In genomic region chr4:153480704-153481103, GRCh38 we compare ENCODE assay signal across 17 cellular contexts. TPM values are rescaled to one million over a fixed set of nuclear protein-coding genes. Genes with fewer than 3 reads are reported as not detected.
DNase-seq lines count a peak whose midpoint lies in the region; ATAC-seq and TF ChIP-seq lines count a peak whose summit lies in the region.
"Had no signal": no experiment of that assay in that cellular context is flagged by ENCODE, and none has a peak within 500 bp of the region (broad histone marks: within the 10 kb centered on the region; RNA-seq: fewer than 3 reads in every experiment).

No MANE protein-coding gene starts in this region.

- peaks cover 59% of the 10 kb centered on the region for H3K36me3 Mint-ChIP-seq in CD8-positive, alpha-beta T cell
- peaks cover 33% of the 10 kb centered on the region for H3K36me3 Mint-ChIP-seq in activated T-helper 2 cell treated with anti-CD3 and anti-CD28 coated beads, Interferon-gamma antibody, Interleukin-2, Interleukin-4, amounts not matched to agents 10 μg/mL and 5 μg/mL and 100 μg/mL, durations not matched to agents 14 hours and 24 hours and 36 hours (ENCODE audit: low read depth)
- H3K36me3 Mint-ChIP-seq in osteocyte (ENCODE audit: unreplicated experiment): peaks cover 8% of the 10 kb centered on the region

- DNase-seq in CD8-positive, alpha-beta T cell: no peak
- no peak for DNase-seq in activated T-helper 2 cell treated with anti-CD3 and anti-CD28 coated beads, Interferon-gamma antibody, Interleukin-2, Interleukin-4, amounts not matched to agents 10 μg/mL and 5 μg/mL and 100 μg/mL, durations not matched to agents 14 hours and 24 hours and 36 hours (ENCODE audit: low spot score)
- peak; percentile 30 for DNase-seq in osteocyte (ENCODE audit: extremely low spot score, unreplicated experiment)
- DNase-seq in NCI-H2029 treated with DMSO at 0.1 percent for 48 hours (lab: John Stamatoyannopoulos, UW): no peak
- DNase-seq in NCI-H2171 treated with DMSO at 0.1 percent for 48 hours (lab: John Stamatoyannopoulos, UW): no peak
- DNase-seq: anterior cingulate cortex, mammary epithelial cell, NCI-H187 treated with DMSO at 0.1 percent for 48 hours, NCI-H524, PC-9, right lobe of liver, thyroid gland had no signal

- no peaks in the 10 kb centered on the region for H3K27me3 ChIP-seq in CD8-positive, alpha-beta T cell (ENCODE audit: insufficient read depth, low read length)
- H3K27me3 ChIP-seq: right lobe of liver, thyroid gland had no signal

- no peak overlapping the region for H3K27ac ChIP-seq in CD8-positive, alpha-beta T cell (ENCODE audit: low read depth, low read length)
- H3K27ac ChIP-seq: C4-2B, epithelial cell of prostate, PC-9, right lobe of liver, thyroid gland, VCaP had no signal

- H3K4me1 Mint-ChIP-seq in CD8-positive, alpha-beta T cell (ENCODE audit: low read depth): peaks cover 71% of the 10 kb centered on the region
- peaks cover 37% of the 10 kb centered on the region for H3K4me1 Mint-ChIP-seq in activated T-helper 2 cell treated with anti-CD3 and anti-CD28 coated beads, Interferon-gamma antibody, Interleukin-2, Interleukin-4, amounts not matched to agents 10 μg/mL and 5 μg/mL and 100 μg/mL, durations not matched to agents 14 hours and 24 hours and 36 hours (ENCODE audit: low read depth)
- peaks cover 15% of the 10 kb centered on the region for H3K4me1 Mint-ChIP-seq in osteocyte (ENCODE audit: unreplicated experiment)

- H3K4me3 Mint-ChIP-seq in CD8-positive, alpha-beta T cell: peak overlapping the region; percentile 27
- H3K4me3 Mint-ChIP-seq in activated T-helper 2 cell treated with anti-CD3 and anti-CD28 coated beads, Interferon-gamma antibody, Interleukin-2, Interleukin-4, amounts not matched to agents 10 μg/mL and 5 μg/mL and 100 μg/mL, durations not matched to agents 14 hours and 24 hours and 36 hours (ENCODE audit: low read depth): no peak overlapping the region
- no peak overlapping the region for H3K4me3 Mint-ChIP-seq in osteocyte (ENCODE audit: unreplicated experiment)

- ATAC-seq in CD8-positive, alpha-beta T cell: peak; percentile 21
- peak; percentile 38 for ATAC-seq in GM18511 (IDR thresholded peaks at IDR 0.05; ENCODE audit: unreplicated experiment)
- no peak for ATAC-seq in GM21526 (IDR thresholded peaks at IDR 0.05; ENCODE audit: low FRiP score, unreplicated experiment)
- ATAC-seq: right lobe of liver had no signal

- H3K9me3 ChIP-seq in CD8-positive, alpha-beta T cell (ENCODE audit: low read length): no peaks in the 10 kb centered on the region
- H3K9me3 ChIP-seq: right lobe of liver, thyroid gland had no signal

- intact Hi-C loops in CD8-positive, alpha-beta T cell (cut with DNase I, micrococcal nuclease): loop anchor here in 1 of 2 experiments (1.0 kb wide), 1 partner anchor 7 kb away; no protein-coding TSS in a partner anchor
- intact Hi-C loops in activated T-helper 2 cell treated with anti-CD3 and anti-CD28 coated beads, Interferon-gamma antibody, Interleukin-2, Interleukin-4, amounts not matched to agents 10 μg/mL and 5 μg/mL and 100 μg/mL, durations not matched to agents 14 hours and 24 hours and 36 hours (cut with micrococcal nuclease): no loop called here

- no peak overlapping the region for H3K4me3 ChIP-seq in CD8-positive, alpha-beta T cell (ENCODE audit: low read depth, low read length)
- H3K4me3 ChIP-seq: PC-9, right lobe of liver, thyroid gland had no signal

- TF ChIP-seq CTCF in CD8-positive, alpha-beta T cell (IDR thresholded peaks at IDR 0.05): no peak
- TF ChIP-seq CTCF in osteocyte (IDR thresholded peaks at IDR 0.05): no peak

- H3K36me3 ChIP-seq in CD8-positive, alpha-beta T cell (ENCODE audit: insufficient read depth, low read length): peaks cover 5% of the 10 kb centered on the region
- H3K36me3 ChIP-seq: right lobe of liver, thyroid gland had no signal

- peak overlapping the region; percentile 90 for H3K27ac Mint-ChIP-seq in CD8-positive, alpha-beta T cell
- H3K27ac Mint-ChIP-seq in activated T-helper 2 cell treated with anti-CD3 and anti-CD28 coated beads, Interferon-gamma antibody, Interleukin-2, Interleukin-4, amounts not matched to agents 10 μg/mL and 5 μg/mL and 100 μg/mL, durations not matched to agents 14 hours and 24 hours and 36 hours: peak overlapping the region; percentile 20
- no peak overlapping the region for H3K27ac Mint-ChIP-seq in osteocyte (ENCODE audit: unreplicated experiment)

- CTCF ChIA-PET in CD8-positive, alpha-beta T cell (lab: Charles Lee): interaction anchor here (1.3 to 2.3 kb wide), 2 partner anchors 48 to 93 kb away, joined by 4 to 6 read pairs; no protein-coding TSS in a partner anchor

- no peaks in the 10 kb centered on the region for H3K27me3 Mint-ChIP-seq in CD8-positive, alpha-beta T cell (ENCODE audit: low read depth)
- no peaks in the 10 kb centered on the region for H3K27me3 Mint-ChIP-seq in activated T-helper 2 cell treated with anti-CD3 and anti-CD28 coated beads, Interferon-gamma antibody, Interleukin-2, Interleukin-4, amounts not matched to agents 10 μg/mL and 5 μg/mL and 100 μg/mL, durations not matched to agents 14 hours and 24 hours and 36 hours (ENCODE audit: low read depth)
- no peaks in the 10 kb centered on the region for H3K27me3 Mint-ChIP-seq in osteocyte (ENCODE audit: unreplicated experiment)

- H3K4me1 ChIP-seq in CD8-positive, alpha-beta T cell (ENCODE audit: insufficient read depth, low read length): peaks cover 49% of the 10 kb centered on the region

- POLR2A ChIA-PET in CD8-positive, alpha-beta T cell (lab: Charles Lee): interaction anchor here (1.6 kb wide), 1 partner anchor 11 kb away, joined by 5 read pairs; no protein-coding TSS in a partner anchor

- H3K9me3 Mint-ChIP-seq in CD8-positive, alpha-beta T cell: no peaks in the 10 kb centered on the region
- no peaks in the 10 kb centered on the region for H3K9me3 Mint-ChIP-seq in activated T-helper 2 cell treated with anti-CD3 and anti-CD28 coated beads, Interferon-gamma antibody, Interleukin-2, Interleukin-4, amounts not matched to agents 10 μg/mL and 5 μg/mL and 100 μg/mL, durations not matched to agents 14 hours and 24 hours and 36 hours
- no peaks in the 10 kb centered on the region for H3K9me3 Mint-ChIP-seq in osteocyte (ENCODE audit: unreplicated experiment)

RNA-seq across cellular contexts. Expression of gene TMEM131L, which starts 14.5 kb away (rescaled TPM):
- total RNA-seq in CD8-positive, alpha-beta T cell: 10 to 100 TPM; 80.8 to 83.1 TPM
- 28.1 and 29.7 TPM in 2 replicates for total RNA-seq in activated T-helper 2 cell treated with anti-CD3 and anti-CD28 coated beads, Interferon-gamma antibody, Interleukin-2, Interleukin-4, amounts not matched to agents 10 μg/mL and 5 μg/mL and 100 μg/mL, durations not matched to agents 14 hours and 24 hours and 36 hours
- 6.4 and 8.6 TPM in 2 replicates for total RNA-seq in osteocyte
